8 cellular contexts compared by ENCODE assay signal in genomic region chr12:7130537-7130790, GRCh38. TPM values are rescaled to one million over a fixed set of nuclear protein-coding genes. Genes with fewer than 3 reads are reported as not detected.
DNase-seq lines count a peak whose midpoint lies in the region; ATAC-seq and TF ChIP-seq lines count a peak whose summit lies in the region.

No MANE protein-coding gene starts in this region.

- in situ Hi-C loops in gastrocnemius medialis (cut with MboI; ENCODE audit: low sequenced_read_pairs in 4 of 4), result no loop called here

- ATAC-seq in GM21390 (IDR thresholded peaks at IDR 0.05; ENCODE audit: unreplicated experiment) (peak; percentile 21), RWPE2 (ENCODE audit: low read depth) (peak; percentile 29), gastrocnemius medialis (peak in 1 of 2 donors; percentile 22), GM18520 (IDR thresholded peaks at IDR 0.05; ENCODE audit: unreplicated experiment) (no peak), HG03571 (IDR thresholded peaks at IDR 0.05; ENCODE audit: unreplicated experiment) (no peak), HG02678 (IDR thresholded peaks at IDR 0.05; ENCODE audit: unreplicated experiment) (no peak)

- H3K36me3 ChIP-seq in RWPE2 (ENCODE audit: low read depth), result no peaks in the 10 kb centered on the region
- H3K36me3 ChIP-seq in gastrocnemius medialis, result no peaks in the 10 kb centered on the region

- H3K9me3 ChIP-seq in RWPE2 (ENCODE audit: severe bottlenecking) (no peaks in the 10 kb centered on the region), gastrocnemius medialis (no peaks in the 10 kb centered on the region)

- H3K4me3 ChIP-seq in RWPE2 (ENCODE audit: severe bottlenecking) (peak overlapping the region; percentile 43), foreskin fibroblast (ENCODE audit: low read depth in 1 of 2, low read length in 2 of 2) (peak overlapping the region; percentile 67 to 72), gastrocnemius medialis (peak overlapping the region; percentile 56 to 78 (median 62))

- TF ChIP-seq CTCF in RWPE2 (IDR thresholded peaks at IDR 0.05; ENCODE audit: poor library complexity, severe bottlenecking), result no peak
- no peak for TF ChIP-seq CTCF in foreskin fibroblast (IDR thresholded peaks at IDR 0.05; ENCODE audit: low read depth, low read length)
- no peak for TF ChIP-seq CTCF in gastrocnemius medialis (IDR thresholded peaks at IDR 0.05 in 4 of 5, conservative IDR thresholded peaks at IDR 0.05 in 1 of 5)

- H3K4me1 ChIP-seq in RWPE2 (ENCODE audit: insufficient read depth, poor library complexity, severe bottlenecking) (no peaks in the 10 kb centered on the region), gastrocnemius medialis (peaks cover 17 to 18% of the 10 kb centered on the region in 2 donors)

- DNase-seq in RWPE2 (ENCODE audit: low spot score), result no peak
- DNase-seq in foreskin fibroblast, result no peak
- DNase-seq in gastrocnemius medialis, result no peak
- no peak for DNase-seq in midbrain (lab: John Stamatoyannopoulos, UW)

- H3K27ac ChIP-seq in RWPE2 (ENCODE audit: poor library complexity, severe bottlenecking) (no peak overlapping the region), gastrocnemius medialis (peak overlapping the region in 3 of 4 donors; percentile 55 to 65 (median 61))

- intact Hi-C loops in gastrocnemius medialis (cut with DNase I; ENCODE audit: low total_unique reads), result no loop called here

- no peak for TF ChIP-seq POLR2A in gastrocnemius medialis (IDR thresholded peaks at IDR 0.05)

- H3K27me3 ChIP-seq in RWPE2 (ENCODE audit: insufficient read depth, poor library complexity, severe bottlenecking), result no peaks in the 10 kb centered on the region
- peaks cover 16 to 31% (median 28%) of the 10 kb centered on the region in 3 donors for H3K27me3 ChIP-seq in gastrocnemius medialis

RNA-seq across cellular contexts. Expression of gene CLSTN3, which starts 0.3 kb away (rescaled TPM):
- 1 to 10 TPM; 1.2 to 3.5 (median 2.4) TPM for total RNA-seq in gastrocnemius medialis

RNA-seq across cellular contexts. Expression of gene RBP5, which starts 1.8 kb away (rescaled TPM):
- not detected for total RNA-seq in gastrocnemius medialis

RNA-seq across cellular contexts. Expression of gene C1RL, which starts 21.4 kb away (rescaled TPM):
- 10 to 100 TPM; 15.0 to 18.7 (median 16.7) TPM for total RNA-seq in gastrocnemius medialis

RNA-seq across cellular contexts. Expression of gene C1R, which starts 38.2 kb away (rescaled TPM):
- 10 to 100 TPM; 47.5 to 97.8 (median 74.9) TPM for total RNA-seq in gastrocnemius medialis

RNA-seq across cellular contexts. Expression of gene PEX5, which starts 59.0 kb away (rescaled TPM):
- total RNA-seq in gastrocnemius medialis, result 10 to 100 TPM; 66.8 to 96.9 (median 71.1) TPM

Comparison
In these comparisons a context has a peak if more than half of its experiments do, and no peak if none do; other contexts are left out.
1. ATAC-seq: peak in GM21390 (single experiment) and RWPE2 (single experiment); none in GM18520 (single experiment), HG03571 (single experiment) and HG02678 (single experiment).
2. Peak in every context shown above with its lines, with median percentiles within 50 percentile points of each other: H3K4me3 ChIP-seq.